In genomic region chr3:25423780-25424179, GRCh38 we compare ENCODE assay signal across 13 cellular contexts. TPM values are rescaled to one million over a fixed set of nuclear protein-coding genes. Genes with fewer than 3 reads are reported as not detected.
A peak's percentile ranks its signal among the peaks of the same experiment; 100 is the strongest.
DNase-seq lines count a peak whose midpoint lies in the region; ATAC-seq and TF ChIP-seq lines count a peak whose summit lies in the region.
"Had no signal": no experiment of that assay in that cellular context is flagged by ENCODE, and none has a peak within 500 bp of the region (broad histone marks: within the 10 kb centered on the region; RNA-seq: fewer than 3 reads in every experiment).

No MANE protein-coding gene starts in this region.

- no peak for ATAC-seq in GM18867 (IDR thresholded peaks at IDR 0.05; ENCODE audit: unreplicated experiment)
- no peak for ATAC-seq in psoas muscle
- no peak for ATAC-seq in HG02840 (IDR thresholded peaks at IDR 0.05; ENCODE audit: low FRiP score, unreplicated experiment)
- ATAC-seq: HCT116 had no signal

- H3K27me3 ChIP-seq in thyroid gland (no peaks in the 10 kb centered on the region), psoas muscle (ENCODE audit: insufficient read depth in 3 of 3, low read length in 2 of 3) (no peaks in the 10 kb centered on the region)

- H3K4me1 ChIP-seq in thyroid gland (peaks cover 20 to 37% of the 10 kb centered on the region in 2 donors), psoas muscle (peaks cover 4% of the 10 kb centered on the region)

- H3K27ac ChIP-seq in thyroid gland (peak overlapping the region; percentile 14 to 70 (median 27)), psoas muscle (no peak overlapping the region), substantia nigra (ENCODE audit: low read depth, low read length, poor library complexity, severe bottlenecking) (no peak overlapping the region)

- no peaks in the 10 kb centered on the region for H3K36me3 ChIP-seq in thyroid gland
- H3K36me3 ChIP-seq in psoas muscle (ENCODE audit: insufficient read depth in 1 of 2, low read depth in 1 of 2), result no peaks in the 10 kb centered on the region

- TF ChIP-seq POLR2A in thyroid gland (IDR thresholded peaks at IDR 0.05), result no peak

- intact Hi-C loops in thyroid gland (cut with DNase I) (loop anchor here (10.0 kb wide), 1 partner anchor 171 kb away; no protein-coding TSS in a partner anchor), psoas muscle (cut with DNase I) (loop anchor here in 1 of 2 donors (10.0 kb wide), 1 partner anchor 459 kb away; no protein-coding TSS in a partner anchor)

- H3K9me3 ChIP-seq in thyroid gland (no peaks in the 10 kb centered on the region), psoas muscle (no peaks in the 10 kb centered on the region)

- DNase-seq in HCEC 1CT, result peak; percentile 12
- peak; percentile 69 for DNase-seq in amniotic epithelial cell (ENCODE audit: low read depth)
- DNase-seq in foreskin melanocyte, result peak; percentile 84
- peak; percentile 45 to 48 for DNase-seq in thyroid gland
- DNase-seq in psoas muscle, result no peak
- no peak for DNase-seq in substantia nigra (lab: John Stamatoyannopoulos, UW)
- DNase-seq: anterior cingulate cortex, NCI-H1105 treated with DMSO at 0.1 percent for 48 hours had no signal

- H3K4me3 ChIP-seq in thyroid gland (replicated peaks in 1 of 3) (no peak overlapping the region), psoas muscle (no peak overlapping the region)
- H3K4me3 ChIP-seq: lung had no signal

- WGBS in thyroid gland, 2 donors, result 34 to 38% methylated on average over 5 of the region's 5 CpGs
- WGBS in psoas muscle, 3 donors, result 61 to 72% (median 67%) methylated on average over 5 of the region's 5 CpGs

- peak in 1 of 6 experiments; percentile 6 for TF ChIP-seq CTCF in thyroid gland (IDR thresholded peaks at IDR 0.05)
- TF ChIP-seq CTCF in psoas muscle (IDR thresholded peaks at IDR 0.05), result no peak

RNA-seq across cellular contexts. Expression of gene RARB, which starts 4.3 kb away (rescaled TPM):
- total RNA-seq in thyroid gland (10 to 100 TPM; 13.6 to 31.5 (median 20.5) TPM), psoas muscle (1 to 10 TPM; 1.3 to 5.4 (median 1.9) TPM)
- polyA plus RNA-seq in psoas muscle, result 1 to 10 TPM; 1.1 to 2.0 (median 1.9) TPM
- total RNA-seq: T-helper 2 cell treated with Interferon-gamma antibody and Interleukin-4, amounts not matched to agents 100 ng/mL and 5 ng/mL, for 36 hours had no signal

Comparison
In these comparisons a context has a peak if more than half of its experiments do, and no peak if none do; other contexts are left out.
1. DNase-seq: peak in HCEC 1CT (single experiment), amniotic epithelial cell (single experiment), foreskin melanocyte (single experiment) and thyroid gland (2 of 2); none in psoas muscle (0 of 2) and substantia nigra (0 of 49).
2. H3K27ac ChIP-seq: peak in thyroid gland (3 of 3); none in psoas muscle (single experiment) and substantia nigra (single experiment).